1 cellular context compared by ENCODE assay signal in the genomic region with DNA sequence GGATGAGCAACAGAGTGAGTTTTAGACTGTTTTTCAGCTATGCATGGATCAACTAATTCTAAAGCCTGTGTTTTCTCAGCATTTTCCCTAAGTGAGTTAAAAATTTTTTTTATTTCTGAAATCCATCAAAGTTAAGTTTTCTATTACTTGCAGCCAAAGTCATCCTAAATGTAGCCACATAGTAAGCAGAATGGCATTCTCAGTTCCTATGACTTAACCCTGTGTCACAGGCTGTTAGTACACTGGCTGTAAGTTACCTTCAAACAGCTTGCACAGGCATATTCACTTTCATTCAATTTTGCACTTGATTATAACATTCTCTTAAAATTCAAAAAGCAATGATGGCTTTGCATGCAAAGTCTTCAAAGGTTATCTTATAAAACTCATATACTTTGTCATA.
TF ChIP-seq lines count a peak whose summit lies in the region.

No MANE protein-coding gene starts in this region.

TF ChIP-seq in IMR-90, 13 proteins besides CTCF, POLR2A, EP300 and RAD21:
- TF ChIP-seq USF2 (IDR thresholded peaks at IDR 0.05; ENCODE audit: low read depth, low read length) (no peak), CHD1 (IDR thresholded peaks at IDR 0.05; ENCODE audit: low read depth, low read length) (no peak), FOS (IDR thresholded peaks at IDR 0.05; ENCODE audit: low read depth, low read length) (no peak), MXI1 (IDR thresholded peaks at IDR 0.05; ENCODE audit: borderline replicate concordance, low read depth, low read length) (no peak), BHLHE40 (IDR thresholded peaks at IDR 0.05; ENCODE audit: low read depth, low read length) (no peak), RCOR1 (IDR thresholded peaks at IDR 0.05; ENCODE audit: insufficient replicate concordance, low read length) (no peak), MAFK (IDR thresholded peaks at IDR 0.05; ENCODE audit: low read depth, low read length) (no peak), NFE2L2 (IDR thresholded peaks at IDR 0.05; ENCODE audit: low read depth, low read length) (no peak), RFX5 (IDR thresholded peaks at IDR 0.05; ENCODE audit: low read depth, low read length) (no peak), MAZ (IDR thresholded peaks at IDR 0.05; ENCODE audit: borderline replicate concordance, low read depth, low read length) (no peak), SMC3 (IDR thresholded peaks at IDR 0.05; ENCODE audit: low read depth, low read length) (no peak), CEBPB (IDR thresholded peaks at IDR 0.05; ENCODE audit: low read depth, low read length) (no peak)
- TF ChIP-seq, protein P1, sequence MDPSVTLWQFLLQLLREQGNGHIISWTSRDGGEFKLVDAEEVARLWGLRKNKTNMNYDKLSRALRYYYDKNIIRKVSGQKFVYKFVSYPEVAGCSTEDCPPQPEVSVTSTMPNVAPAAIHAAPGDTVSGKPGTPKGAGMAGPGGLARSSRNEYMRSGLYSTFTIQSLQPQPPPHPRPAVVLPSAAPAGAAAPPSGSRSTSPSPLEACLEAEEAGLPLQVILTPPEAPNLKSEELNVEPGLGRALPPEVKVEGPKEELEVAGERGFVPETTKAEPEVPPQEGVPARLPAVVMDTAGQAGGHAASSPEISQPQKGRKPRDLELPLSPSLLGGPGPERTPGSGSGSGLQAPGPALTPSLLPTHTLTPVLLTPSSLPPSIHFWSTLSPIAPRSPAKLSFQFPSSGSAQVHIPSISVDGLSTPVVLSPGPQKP (IDR thresholded peaks at IDR 0.05; ENCODE audit: borderline replicate concordance, low read depth, low read length): no peak
